Comparison of ENCODE assay signal across 1 cellular context in the genomic region with DNA sequence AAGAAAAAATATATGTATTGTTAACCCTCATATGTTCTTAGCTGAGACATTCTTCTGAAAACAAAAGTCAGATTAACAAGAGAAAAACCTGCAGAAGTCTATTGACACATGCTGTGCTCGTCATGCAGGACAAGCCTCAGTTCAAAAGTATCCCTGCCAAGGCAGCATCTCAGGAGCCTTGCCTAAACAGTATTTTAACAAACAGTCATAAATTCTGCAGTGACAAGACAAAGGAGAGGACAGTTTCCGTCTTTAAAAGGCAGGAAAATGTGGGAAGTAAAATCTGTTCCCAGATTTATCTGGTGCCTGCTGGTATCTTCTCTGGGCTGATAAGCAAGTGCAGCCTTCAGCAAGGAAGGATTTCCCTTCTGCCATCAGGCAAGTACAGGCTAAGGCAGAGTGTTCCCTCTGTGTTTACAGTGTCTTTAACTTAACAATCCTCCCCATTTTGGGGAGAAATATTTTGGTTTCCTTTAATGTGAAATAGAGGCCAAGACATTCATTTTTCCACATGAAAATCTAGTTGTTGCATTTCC.
TF ChIP-seq lines count a peak whose summit lies in the region.

No MANE protein-coding gene starts in this region.

TF ChIP-seq in HepG2, 621 proteins besides CTCF, POLR2A, EP300 and RAD21 (continued from another document):
- TF ChIP-seq, protein P1, sequence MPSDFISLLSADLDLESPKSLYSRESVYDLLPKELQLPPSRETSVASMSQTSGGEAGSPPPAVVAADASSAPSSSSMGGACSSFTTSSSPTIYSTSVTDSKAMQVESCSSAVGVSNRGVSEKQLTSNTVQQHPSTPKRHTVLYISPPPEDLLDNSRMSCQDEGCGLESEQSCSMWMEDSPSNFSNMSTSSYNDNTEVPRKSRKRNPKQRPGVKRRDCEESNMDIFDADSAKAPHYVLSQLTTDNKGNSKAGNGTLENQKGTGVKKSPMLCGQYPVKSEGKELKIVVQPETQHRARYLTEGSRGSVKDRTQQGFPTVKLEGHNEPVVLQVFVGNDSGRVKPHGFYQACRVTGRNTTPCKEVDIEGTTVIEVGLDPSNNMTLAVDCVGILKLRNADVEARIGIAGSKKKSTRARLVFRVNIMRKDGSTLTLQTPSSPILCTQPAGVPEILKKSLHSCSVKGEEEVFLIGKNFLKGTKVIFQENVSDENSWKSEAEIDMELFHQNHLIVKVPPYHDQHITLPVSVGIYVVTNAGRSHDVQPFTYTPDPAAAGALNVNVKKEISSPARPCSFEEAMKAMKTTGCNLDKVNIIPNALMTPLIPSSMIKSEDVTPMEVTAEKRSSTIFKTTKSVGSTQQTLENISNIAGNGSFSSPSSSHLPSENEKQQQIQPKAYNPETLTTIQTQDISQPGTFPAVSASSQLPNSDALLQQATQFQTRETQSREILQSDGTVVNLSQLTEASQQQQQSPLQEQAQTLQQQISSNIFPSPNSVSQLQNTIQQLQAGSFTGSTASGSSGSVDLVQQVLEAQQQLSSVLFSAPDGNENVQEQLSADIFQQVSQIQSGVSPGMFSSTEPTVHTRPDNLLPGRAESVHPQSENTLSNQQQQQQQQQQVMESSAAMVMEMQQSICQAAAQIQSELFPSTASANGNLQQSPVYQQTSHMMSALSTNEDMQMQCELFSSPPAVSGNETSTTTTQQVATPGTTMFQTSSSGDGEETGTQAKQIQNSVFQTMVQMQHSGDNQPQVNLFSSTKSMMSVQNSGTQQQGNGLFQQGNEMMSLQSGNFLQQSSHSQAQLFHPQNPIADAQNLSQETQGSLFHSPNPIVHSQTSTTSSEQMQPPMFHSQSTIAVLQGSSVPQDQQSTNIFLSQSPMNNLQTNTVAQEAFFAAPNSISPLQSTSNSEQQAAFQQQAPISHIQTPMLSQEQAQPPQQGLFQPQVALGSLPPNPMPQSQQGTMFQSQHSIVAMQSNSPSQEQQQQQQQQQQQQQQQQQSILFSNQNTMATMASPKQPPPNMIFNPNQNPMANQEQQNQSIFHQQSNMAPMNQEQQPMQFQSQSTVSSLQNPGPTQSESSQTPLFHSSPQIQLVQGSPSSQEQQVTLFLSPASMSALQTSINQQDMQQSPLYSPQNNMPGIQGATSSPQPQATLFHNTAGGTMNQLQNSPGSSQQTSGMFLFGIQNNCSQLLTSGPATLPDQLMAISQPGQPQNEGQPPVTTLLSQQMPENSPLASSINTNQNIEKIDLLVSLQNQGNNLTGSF (CRISPR knock-in tag; IDR thresholded peaks at IDR 0.05), result no peak
- no peak for TF ChIP-seq ZSCAN30 (CRISPR knock-in tag; IDR thresholded peaks at IDR 0.05)
- TF ChIP-seq CBX2 (IDR thresholded peaks at IDR 0.05; ENCODE audit: low read depth, low read length), result no peak
- no peak for TF ChIP-seq CBX2 (CRISPR knock-in tag; IDR thresholded peaks at IDR 0.05; ENCODE audit: low read depth)
- no peak for TF ChIP-seq ZNF234 (CRISPR knock-in tag; conservative IDR thresholded peaks at IDR 0.05)
- TF ChIP-seq ZNF205 (CRISPR knock-in tag; IDR thresholded peaks at IDR 0.05), result no peak
- TF ChIP-seq, protein P2, sequence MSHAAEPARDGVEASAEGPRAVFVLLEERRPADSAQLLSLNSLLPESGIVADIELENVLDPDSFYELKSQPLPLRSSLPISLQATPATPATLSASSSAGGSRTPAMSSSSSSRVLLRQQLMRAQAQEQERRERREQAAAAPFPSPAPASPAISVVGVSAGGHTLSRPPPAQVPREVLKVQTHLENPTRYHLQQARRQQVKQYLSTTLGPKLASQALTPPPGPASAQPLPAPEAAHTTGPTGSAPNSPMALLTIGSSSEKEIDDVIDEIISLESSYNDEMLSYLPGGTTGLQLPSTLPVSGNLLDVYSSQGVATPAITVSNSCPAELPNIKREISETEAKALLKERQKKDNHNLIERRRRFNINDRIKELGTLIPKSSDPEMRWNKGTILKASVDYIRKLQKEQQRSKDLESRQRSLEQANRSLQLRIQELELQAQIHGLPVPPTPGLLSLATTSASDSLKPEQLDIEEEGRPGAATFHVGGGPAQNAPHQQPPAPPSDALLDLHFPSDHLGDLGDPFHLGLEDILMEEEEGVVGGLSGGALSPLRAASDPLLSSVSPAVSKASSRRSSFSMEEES (CRISPR knock-in tag; IDR thresholded peaks at IDR 0.05), result no peak
- TF ChIP-seq SALL1 (CRISPR knock-in tag; IDR thresholded peaks at IDR 0.05), result no peak
- no peak for TF ChIP-seq SIN3A (IDR thresholded peaks at IDR 0.05; ENCODE audit: borderline replicate concordance, low read depth, low read length)
